Comparison of ENCODE assay signal across 12 cellular contexts in genomic region chr3:180278583-180279188, GRCh38.
DNase-seq lines count a peak whose midpoint lies in the region; ATAC-seq and TF ChIP-seq lines count a peak whose summit lies in the region.
"Had no signal": no experiment of that assay in that cellular context is flagged by ENCODE, and none has a peak within 500 bp of the region (broad histone marks: within the 10 kb centered on the region; RNA-seq: fewer than 3 reads in every experiment).

No MANE protein-coding gene starts in this region.

- DNase-seq in body of pancreas (peak in 1 of 4 donors; percentile 29), foreskin fibroblast (no peak), activated gamma-delta T cell treated with Interleukin-2 at 50 U/mL for 16 hours (no peak), activated T-cell treated with anti-CD3 and anti-CD28 coated beads for 4 hours (no peak), lower leg skin (ENCODE audit: low spot score in 2 of 2) (no peak)
- DNase-seq: activated CD4-positive, alpha-beta T cell treated with anti-CD3 and anti-CD28 coated beads for 36 hours; midbrain; NCI-H526; substantia nigra had no signal

- no peaks in the 10 kb centered on the region for H3K27me3 ChIP-seq in body of pancreas

- H3K4me1 ChIP-seq in body of pancreas: peaks cover 16% of the 10 kb centered on the region

- ATAC-seq in GM18861 (IDR thresholded peaks at IDR 0.05; ENCODE audit: unreplicated experiment) (peak; percentile 94), GM21786 (IDR thresholded peaks at IDR 0.05; ENCODE audit: unreplicated experiment) (peak; percentile 99), HG03432 (IDR thresholded peaks at IDR 0.05; ENCODE audit: unreplicated experiment) (peak; percentile 98), body of pancreas (no peak)
- ATAC-seq: activated CD4-positive, alpha-beta T cell treated with anti-CD3 and anti-CD28 coated beads for 36 hours had no signal

- TF ChIP-seq CTCF in body of pancreas (IDR thresholded peaks at IDR 0.05) (no peak), foreskin fibroblast (IDR thresholded peaks at IDR 0.05; ENCODE audit: low read depth, low read length) (no peak), lower leg skin (IDR thresholded peaks at IDR 0.05) (no peak)

- no peak overlapping the region for H3K4me3 ChIP-seq in body of pancreas
- no peak overlapping the region for H3K4me3 ChIP-seq in foreskin fibroblast (ENCODE audit: low read depth in 1 of 2, low read length in 2 of 2)
- no peak overlapping the region for H3K4me3 ChIP-seq in lower leg skin (ENCODE audit: low read depth, poor library complexity, severe bottlenecking)

- no peaks in the 10 kb centered on the region for H3K36me3 ChIP-seq in body of pancreas (replicated peaks in 1 of 2; ENCODE audit: insufficient read depth in 1 of 2, low read depth in 2 of 2)

- TF ChIP-seq POLR2A in body of pancreas (IDR thresholded peaks at IDR 0.05) (no peak), lower leg skin (IDR thresholded peaks at IDR 0.05) (no peak)

- intact Hi-C loops in body of pancreas (cut with DNase I): no loop called here
- intact Hi-C loops in lower leg skin (cut with DNase I; ENCODE audit: low total_unique reads): no loop called here

- no peaks in the 10 kb centered on the region for H3K9me3 ChIP-seq in body of pancreas

- WGBS in body of pancreas, 2 donors: 24 to 26% methylated on average over 2 of the region's 2 CpGs
- WGBS in lower leg skin, 2 donors: 69 to 73% methylated on average over 2 of the region's 2 CpGs

- peak overlapping the region in 3 of 4 donors; percentile 28 to 50 (median 38) for H3K27ac ChIP-seq in body of pancreas
